Comparison of ENCODE assay signal across 8 cellular contexts in the genomic region with DNA sequence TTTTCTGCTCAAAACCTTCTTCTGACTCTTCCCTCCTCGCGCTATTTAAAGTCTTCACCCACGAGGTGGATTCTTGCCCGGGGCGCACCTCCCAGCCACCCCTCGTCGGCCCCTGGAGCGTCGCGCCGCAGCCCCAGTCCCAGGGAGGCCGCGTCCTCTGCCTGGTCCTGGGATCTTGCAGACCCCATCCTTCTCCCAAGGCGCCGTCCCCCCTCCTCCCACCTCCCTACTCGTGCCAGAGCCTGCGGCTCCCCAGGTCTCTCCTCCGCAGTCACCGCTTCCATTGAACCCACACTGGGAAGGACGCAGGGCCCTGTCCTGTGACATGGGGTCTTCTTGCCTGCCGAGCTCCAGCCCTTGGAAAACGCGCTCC. TPM values are rescaled to one million over a fixed set of nuclear protein-coding genes. Genes with fewer than 3 reads are reported as not detected.
DNase-seq lines count a peak whose midpoint lies in the region; ATAC-seq and TF ChIP-seq lines count a peak whose summit lies in the region.

No MANE protein-coding gene starts in this region.

- no peaks in the 10 kb centered on the region for H3K27me3 ChIP-seq in subcutaneous abdominal adipose tissue (ENCODE audit: control insufficient read depth in 5 of 5, insufficient read depth in 4 of 5, low read length in 5 of 5)

- H3K4me1 ChIP-seq in subcutaneous abdominal adipose tissue (ENCODE audit: control insufficient read depth in 5 of 5, insufficient read depth in 5 of 5, low read length in 5 of 5), result peaks cover 1 to 22% (median 16%) of the 10 kb centered on the region in 5 donors

- H3K9ac ChIP-seq in subcutaneous abdominal adipose tissue (ENCODE audit: low read length in 5 of 5), result peak overlapping the region; percentile 86 to 96 (median 92)

- H3K9me3 ChIP-seq in subcutaneous abdominal adipose tissue (ENCODE audit: control insufficient read depth in 5 of 5, low read length in 5 of 5), result no peaks in the 10 kb centered on the region

- H3K4me3 ChIP-seq in AG04449 (ENCODE audit: low read depth, low read length) (peak overlapping the region; percentile 71), cardiac fibroblast (replicated peaks in 1 of 2; ENCODE audit: low read depth in 2 of 2, low read length in 2 of 2) (peak overlapping the region; percentile 69 to 80), subcutaneous abdominal adipose tissue (ENCODE audit: low read depth in 1 of 5, low read length in 5 of 5) (peak overlapping the region; percentile 87 to 96 (median 92))
- peak overlapping the region; percentile 72 for H3K4me3 ChIP-seq in Jurkat, Clone E6-1 (ENCODE audit: low read length)

- ATAC-seq in GM19452 (IDR thresholded peaks at IDR 0.05; ENCODE audit: unreplicated experiment), result peak; percentile 4

- CTCF ChIA-PET in AG04449 (lab: Yijun Ruan, JAX), result no interaction called here

- H3K27ac ChIP-seq in subcutaneous abdominal adipose tissue (ENCODE audit: low read depth, low read length), result peak overlapping the region; percentile 89

- DNase-seq in AG04449 (ENCODE audit: low read depth, low spot score) (no peak), cardiac fibroblast (ENCODE audit: low read depth in 2 of 2) (no peak), left kidney (ENCODE audit: low read depth, low spot score) (peak; percentile 60), retina (no peak)
- DNase-seq in Jurkat, Clone E6-1 (ENCODE audit: low read depth, low spot score), result no peak
- no peak for DNase-seq in activated effector memory CD4-positive, alpha-beta T cell treated with Interleukin-2 at 50 U/mL for 16 hours

- TF ChIP-seq CTCF in AG04449 (IDR thresholded peaks at IDR 0.05; ENCODE audit: insufficient read depth, low read length, missing control alignments) (no peak), cardiac fibroblast (IDR thresholded peaks at IDR 0.05; ENCODE audit: low read depth, low read length) (no peak)

- POLR2A ChIA-PET in AG04449 (lab: Yijun Ruan, JAX), result no interaction called here

- H3K36me3 ChIP-seq in subcutaneous abdominal adipose tissue (ENCODE audit: control insufficient read depth in 5 of 5, insufficient read depth in 5 of 5, low read length in 5 of 5), result no peaks in the 10 kb centered on the region

RNA-seq across cellular contexts. Expression of gene ZNF808, which starts 0.5 kb away (rescaled TPM):
- polyA plus RNA-seq in Jurkat, Clone E6-1 (2012; ENCODE audit: insufficient read depth, insufficient read length), result 0.54 TPM

RNA-seq across cellular contexts. Expression of gene ZNF701, which starts 42.1 kb away (rescaled TPM):
- polyA plus RNA-seq in Jurkat, Clone E6-1 (2012; ENCODE audit: insufficient read depth, insufficient read length), result not detected
